9 cellular contexts compared by ENCODE assay signal in the genomic region with DNA sequence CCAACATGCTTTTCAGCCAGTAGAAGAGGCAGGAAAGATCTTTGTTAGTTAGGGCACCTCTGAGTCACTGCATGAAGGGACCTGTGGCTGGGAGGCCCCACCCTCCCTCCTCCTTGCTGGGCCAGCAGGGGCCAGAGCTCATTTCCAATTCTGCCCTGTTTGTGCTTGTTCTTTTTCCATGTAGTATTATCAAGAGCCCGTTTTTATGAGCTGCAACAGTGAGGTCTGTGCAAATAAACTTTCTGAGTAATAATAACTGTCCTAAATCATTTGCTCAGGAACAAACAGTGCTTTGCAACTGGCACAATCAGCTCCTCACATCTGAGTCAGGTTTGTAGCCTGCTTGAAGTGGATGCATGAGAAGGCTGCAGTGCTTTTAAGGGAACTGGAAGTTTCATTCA.
DNase-seq lines count a peak whose midpoint lies in the region; ATAC-seq and TF ChIP-seq lines count a peak whose summit lies in the region.
"Had no signal": no experiment of that assay in that cellular context is flagged by ENCODE, and none has a peak within 500 bp of the region (broad histone marks: within the 10 kb centered on the region; RNA-seq: fewer than 3 reads in every experiment).

No MANE protein-coding gene starts in this region.

- no peak for DNase-seq in activated CD4-positive, CD25-positive, alpha-beta regulatory T cell treated with anti-CD3 and anti-CD28 coated beads, Interleukin-2, amount 50 U/mL, for 72 hours
- DNase-seq in activated CD8-positive, alpha-beta memory T cell treated with anti-CD3 and anti-CD28 coated beads for 4 hours (ENCODE audit: low read depth in 2 of 2): peak; percentile 14 to 22
- DNase-seq in foreskin keratinocyte: peak; percentile 61 to 68
- DNase-seq in stimulated activated CD8-positive, alpha-beta memory T cell treated with anti-CD3 and anti-CD28 coated beads, Interleukin-4, amount 100 ng/mL, for 48 hours: peak; percentile 49
- DNase-seq in ecto neural progenitor cell (ENCODE audit: low spot score): no peak
- DNase-seq in HuH-7 (ENCODE audit: low spot score): no peak

- peaks cover 32% of the 10 kb centered on the region for H3K4me1 ChIP-seq in foreskin keratinocyte

- H3K27me3 ChIP-seq in foreskin keratinocyte: no peaks in the 10 kb centered on the region
- H3K27me3 ChIP-seq: BLaER1 treated with 17β-estradiol and CSF1 and Interleukin-3, amounts not matched to agents 10 nM and 100 nM had no signal

- ATAC-seq in activated CD4-positive, CD25-positive, alpha-beta regulatory T cell treated with anti-CD3 and anti-CD28 coated beads, Interleukin-2, amount 50 U/mL, for 24 hours: peak; percentile 83 to 85
- peak; percentile 87 for ATAC-seq in foreskin keratinocyte
- no peak for ATAC-seq in HG03095 (IDR thresholded peaks at IDR 0.05; ENCODE audit: unreplicated experiment)

- peak; percentile 27 for TF ChIP-seq CTCF in foreskin keratinocyte (conservative IDR thresholded peaks at IDR 0.05)

- no peak overlapping the region for H3K27ac ChIP-seq in foreskin keratinocyte
- H3K27ac ChIP-seq: BLaER1 treated with 17β-estradiol and CSF1 and Interleukin-3, amounts not matched to agents 10 nM and 100 nM had no signal

Comparison
In these comparisons a context has a peak if more than half of its experiments do, and no peak if none do; other contexts are left out.
1. DNase-seq: peak in activated CD8-positive, alpha-beta memory T cell treated with anti-CD3 and anti-CD28 coated beads for 4 hours (2 of 2), foreskin keratinocyte (2 of 2) and stimulated activated CD8-positive, alpha-beta memory T cell treated with anti-CD3 and anti-CD28 coated beads, Interleukin-4, amount 100 ng/mL, for 48 hours (single experiment); none in activated CD4-positive, CD25-positive, alpha-beta regulatory T cell treated with anti-CD3 and anti-CD28 coated beads, Interleukin-2, amount 50 U/mL, for 72 hours (single experiment), ecto neural progenitor cell (single experiment) and HuH-7 (single experiment).